In the genomic region with DNA sequence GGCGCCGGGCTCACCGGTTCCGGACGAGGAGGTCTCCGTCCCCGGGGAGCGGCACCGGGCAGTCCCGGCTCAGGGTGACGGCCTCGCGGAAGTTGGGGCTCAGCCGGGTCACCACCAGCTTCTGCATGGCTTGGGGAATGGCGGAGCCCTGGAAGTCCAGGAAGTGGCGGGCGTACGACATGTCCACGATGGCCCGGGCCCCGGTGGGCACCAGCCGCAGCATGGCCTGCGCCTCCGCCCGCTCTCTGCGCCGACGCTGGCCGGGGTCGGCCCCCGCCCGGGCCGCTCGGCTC, we compare ENCODE assay signal across 8 cellular contexts. TPM values are rescaled to one million over a fixed set of nuclear protein-coding genes. Genes with fewer than 3 reads are reported as not detected.
DNase-seq lines count a peak whose midpoint lies in the region; ATAC-seq, FAIRE-seq and TF ChIP-seq lines count a peak whose summit lies in the region.

No MANE protein-coding gene starts in this region.

- no peak overlapping the region for H3K27ac Mint-ChIP-seq in osteocyte (ENCODE audit: unreplicated experiment)

- H3K79me1 ChIP-seq in H1 (ENCODE audit: low read depth, low read length) = no peaks in the 10 kb centered on the region

- no peak for TF ChIP-seq CTCF in GM12864 (IDR thresholded peaks at IDR 0.05; ENCODE audit: low read depth, low read length, missing control alignments)
- no peak for TF ChIP-seq CTCF in H1 (IDR thresholded peaks at IDR 0.05; ENCODE audit: control extremely low read depth in 1 of 3, insufficient read depth in 1 of 3, low read depth in 1 of 3, low read length in 3 of 3)
- TF ChIP-seq CTCF in osteocyte (IDR thresholded peaks at IDR 0.05) = no peak

- H3K23ac ChIP-seq in H1 (ENCODE audit: insufficient read length) = no peak overlapping the region

- H3K4me2 ChIP-seq in H1 (ENCODE audit: insufficient read depth in 1 of 2, low read depth in 2 of 2, low read length in 2 of 2) = peak overlapping the region; percentile 94 to 99

- no peak overlapping the region for H2AK5ac ChIP-seq in H1 (ENCODE audit: low read depth, low read length)

- no peak for TF ChIP-seq RAD21 in H1 (IDR thresholded peaks at IDR 0.05 in 1 of 2, conservative IDR thresholded peaks at IDR 0.05 in 1 of 2; ENCODE audit: low read depth in 2 of 2, low read length in 2 of 2)

- peaks cover 7% of the 10 kb centered on the region for H3K4me1 ChIP-seq in NT2/D1 (ENCODE audit: insufficient read depth, insufficient read length)
- H3K4me1 ChIP-seq in H1 (replicated peaks in 1 of 4; ENCODE audit: control insufficient read depth in 3 of 4, insufficient read depth in 4 of 4, low read length in 3 of 4) = peaks cover 9 to 35% (median 21%) of the 10 kb centered on the region in 4 experiments

- H2BK120ac ChIP-seq in H1 (replicated peaks; ENCODE audit: low read depth, low read length) = no peak overlapping the region

- POLR2A ChIA-PET in H1 (lab: Charles Lee; ENCODE audit: partially characterized antibody) = no interaction called here

- no peak for TF ChIP-seq EP300 in H1 (IDR thresholded peaks at IDR 0.05; ENCODE audit: borderline replicate concordance in 1 of 2, low read depth in 2 of 2, low read length in 2 of 2)

- no peak overlapping the region for H4K5ac ChIP-seq in H1 (ENCODE audit: insufficient read length, low read depth, low read length)

- no peak overlapping the region for H2AFZ ChIP-seq in H1 (ENCODE audit: low read length)

- peak; percentile 12 for ATAC-seq in GM21786 (IDR thresholded peaks at IDR 0.05; ENCODE audit: unreplicated experiment)
- ATAC-seq in HG02870 (IDR thresholded peaks at IDR 0.05; ENCODE audit: unreplicated experiment) = no peak

- H3K4me3 Mint-ChIP-seq in osteocyte (ENCODE audit: unreplicated experiment) = peak overlapping the region; percentile 86

- H3K4me1 Mint-ChIP-seq in osteocyte (ENCODE audit: unreplicated experiment) = peaks cover 60% of the 10 kb centered on the region

- H2BK15ac ChIP-seq in H1 (ENCODE audit: low read length) = no peak overlapping the region

- CTCF ChIA-PET in H1 (lab: Charles Lee; ENCODE audit: partially characterized antibody) = no interaction called here

- H4K8ac ChIP-seq in H1 (ENCODE audit: extremely low read depth, insufficient read depth, low read length) = no peak overlapping the region

- H2BK12ac ChIP-seq in H1 (ENCODE audit: low read depth, low read length) = no peak overlapping the region

- TF ChIP-seq POLR2A in H1 (IDR thresholded peaks at IDR 0.05; ENCODE audit: control extremely low read depth in 1 of 2, low read depth in 2 of 2, low read length in 2 of 2) = no peak; a peak in 1 of 3 replicates

- no peaks in the 10 kb centered on the region for H3K79me2 ChIP-seq in H1 (ENCODE audit: control insufficient read depth in 1 of 2, insufficient read depth in 2 of 2, low read length in 2 of 2)

- H4K20me1 ChIP-seq in H1 (replicated peaks in 1 of 2; ENCODE audit: control insufficient read depth in 1 of 2, insufficient read depth in 2 of 2, low read length in 2 of 2) = peaks cover 10 to 15% of the 10 kb centered on the region in 2 experiments

- H4K91ac ChIP-seq in H1 (replicated peaks; ENCODE audit: insufficient read length, low read length) = no peak overlapping the region

- no peak overlapping the region for H3K56ac ChIP-seq in H1 (replicated peaks; ENCODE audit: insufficient read length, low read depth, low read length)

- H3K36me3 Mint-ChIP-seq in osteocyte (ENCODE audit: unreplicated experiment) = no peaks in the 10 kb centered on the region

- H3K9me3 Mint-ChIP-seq in osteocyte (ENCODE audit: unreplicated experiment) = no peaks in the 10 kb centered on the region

- H3K9ac ChIP-seq in NT2/D1 (ENCODE audit: insufficient read length, low read depth) (peak overlapping the region; percentile 61), H1 (replicated peaks in 1 of 4; ENCODE audit: extremely low read depth in 1 of 4, low read depth in 3 of 4, low read length in 3 of 4) (no peak overlapping the region; a peak in 1 of 7 replicates)

- H3K36me3 ChIP-seq in NT2/D1 (ENCODE audit: insufficient read depth, insufficient read length, low read length) (no peaks in the 10 kb centered on the region), H1 (ENCODE audit: control insufficient read depth in 2 of 4, insufficient read depth in 4 of 4, low read length in 3 of 4) (no peaks in the 10 kb centered on the region; a peak in 1 of 8 replicates)

- H2BK20ac ChIP-seq in H1 (ENCODE audit: low read length) = no peak overlapping the region

- peaks cover 14% of the 10 kb centered on the region for H3K27me3 Mint-ChIP-seq in osteocyte (ENCODE audit: unreplicated experiment)

- 5% methylated on average over 8 of the region's 34 CpGs; no CpG with 5 or more reads in 1 of the 2 experiments for WGBS in H1 (ENCODE audit: extremely low coverage in 1 of 2, insufficient coverage in 1 of 2, insufficient read length in 1 of 2, insufficient replicate concordance in 2 of 2, low coverage in 1 of 2, low lambda C conversion rate in 2 of 2, missing lambda C conversion rate in 1 of 2), 2 experiments

- H3K27ac ChIP-seq in H1 (ENCODE audit: low read depth, low read length) = no peak overlapping the region

- H3K18ac ChIP-seq in H1 (ENCODE audit: extremely low read depth, low read length) = peak overlapping the region; percentile 32; the same call in 1 of the 2 replicates

- H2BK5ac ChIP-seq in H1 (ENCODE audit: low read depth, low read length) = no peak overlapping the region

- H3K4me3 ChIP-seq in GM12864 (ENCODE audit: low read depth, low read length) (peak overlapping the region; percentile 99), NT2/D1 (ENCODE audit: insufficient read length, low read depth) (peak overlapping the region; percentile 62), H1 (ENCODE audit: extremely low read depth in 1 of 4, insufficient read depth in 2 of 4, low read depth in 3 of 4, low read length in 4 of 4) (peak overlapping the region; percentile 60 to 70 (median 62))

- H3K23me2 ChIP-seq in H1 (ENCODE audit: low read depth, low read length) = peaks cover 29% of the 10 kb centered on the region

- H3K14ac ChIP-seq in H1 (ENCODE audit: insufficient read length) = no peak overlapping the region

- no peak overlapping the region for H3K4ac ChIP-seq in H1 (replicated peaks; ENCODE audit: insufficient read length, low read depth, low read length)

- DNase-seq in GM12864 (ENCODE audit: low read depth) (no peak), NT2/D1 (ENCODE audit: low read depth, low spot score) (no peak), H1 (ENCODE audit: low read depth in 1 of 2, low spot score in 2 of 2) (peak in 1 of 2 experiments; percentile 64), osteocyte (ENCODE audit: extremely low spot score, unreplicated experiment) (no peak), NCI-H1417 (lab: John Stamatoyannopoulos, UW) (no peak), COLO668 (lab: John Stamatoyannopoulos, UW; ENCODE audit: unreplicated experiment) (no peak)

- H3K9me3 ChIP-seq in NT2/D1 (ENCODE audit: insufficient read depth, low read length) (no peaks in the 10 kb centered on the region), H1 (ENCODE audit: insufficient read depth in 2 of 2, low read depth in 1 of 2, low read length in 1 of 2) (no peaks in the 10 kb centered on the region)

- no peak for FAIRE-seq in H1 (lab: Jason Lieb, UNC)

- H3K27me3 ChIP-seq in NT2/D1 (ENCODE audit: insufficient read depth, insufficient read length) (peaks cover 84% of the 10 kb centered on the region), H1 (replicated peaks in 1 of 4; ENCODE audit: control insufficient read depth in 3 of 4, extremely low read depth in 1 of 4, insufficient read depth in 3 of 4, low read length in 3 of 4) (peaks cover 56 to 88% (median 77%) of the 10 kb centered on the region in 4 experiments)

TF ChIP-seq in H1, 55 proteins besides CTCF, POLR2A, EP300 and RAD21:
- TF ChIP-seq RFX5 (IDR thresholded peaks at IDR 0.05; ENCODE audit: borderline replicate concordance, low read depth, low read length) (no peak), CHD2 (IDR thresholded peaks at IDR 0.05; ENCODE audit: low read length) (no peak), SIN3A (conservative IDR thresholded peaks at IDR 0.05 in 1 of 2, IDR thresholded peaks at IDR 0.05 in 1 of 2; ENCODE audit: low read depth in 1 of 2, low read length in 2 of 2) (peak in 1 of 2 experiments; percentile 35; a peak in 1 of 4 replicates)
TF ChIP-seq in H1: peak in this region for 1.

RNA-seq across cellular contexts. Expression of a gene that starts 0.2 kb away (rescaled TPM):
- total RNA-seq in H1 (2021; fragmentation: NEBNext Ultra II Directional; extraction: Animal tissue kit (Norgen Biotek cat#: 25700)) = 3.6 and 3.9 TPM in 2 replicates
- 2.0 and 2.8 TPM in 2 replicates for polyA plus RNA-seq in H1 (2011; rRNA removed)
- polyA plus RNA-seq in H1 (2011; cell fraction: cytosol; rRNA removed) = 3.3 TPM
- polyA plus RNA-seq in H1 (2011; cell fraction: nucleus; rRNA removed) = 7.5 TPM
- polyA plus RNA-seq in H1 (2012, experiment 1 of 2) = 2.7 to 4.5 TPM (median 4.3 TPM) in 4 replicates
- 1.3 TPM for polyA plus RNA-seq in H1 (2012, experiment 2 of 2)
- 1.7 TPM for polyA plus RNA-seq in H1 (2013, experiment 1 of 2)
- polyA plus RNA-seq in H1 (2013, experiment 2 of 2) = 2.2 TPM
- 3.8 and 5.7 TPM in 2 replicates for polyA minus RNA-seq in H1 (2011; rRNA and poly(A)+ RNA removed)
- polyA minus RNA-seq in H1 (2011; cell fraction: cytosol; rRNA and poly(A)+ RNA removed) = 5.7 TPM
- polyA minus RNA-seq in H1 (2011; cell fraction: nucleus; rRNA and poly(A)+ RNA removed) = 5.0 TPM
- 17.7 and 19.7 TPM in 2 replicates for total RNA-seq in osteocyte

RNA-seq across cellular contexts. Expression of a gene that starts 1.8 kb away (rescaled TPM):
- 0.25 and 0.32 TPM in 2 replicates for total RNA-seq in H1 (2021; fragmentation: NEBNext Ultra II Directional; extraction: Animal tissue kit (Norgen Biotek cat#: 25700))
- 0.03 and 0.06 TPM in 2 replicates for polyA plus RNA-seq in H1 (2011; rRNA removed)
- 0.08 TPM for polyA plus RNA-seq in H1 (2011; cell fraction: cytosol; rRNA removed)
- polyA plus RNA-seq in H1 (2011; cell fraction: nucleus; rRNA removed) = 0.11 TPM
- polyA plus RNA-seq in H1 (2012, experiment 1 of 2) = 0.08 to 0.22 TPM (median 0.13 TPM) in 4 replicates
- 0.05 TPM for polyA plus RNA-seq in H1 (2012, experiment 2 of 2)
- polyA plus RNA-seq in H1 (2013, experiment 1 of 2) = 0.24 TPM
- 0.20 TPM for polyA plus RNA-seq in H1 (2013, experiment 2 of 2)
- 0.07 and 0.09 TPM in 2 replicates for polyA minus RNA-seq in H1 (2011; rRNA and poly(A)+ RNA removed)
- polyA minus RNA-seq in H1 (2011; cell fraction: cytosol; rRNA and poly(A)+ RNA removed) = 0.22 TPM
- 0.20 TPM for polyA minus RNA-seq in H1 (2011; cell fraction: nucleus; rRNA and poly(A)+ RNA removed)
- total RNA-seq in osteocyte = 12.2 and 13.3 TPM in 2 replicates

Comparison
In these comparisons a context has a peak if more than half of its experiments do, and no peak if none do; other contexts are left out.
1. RNA of a gene that starts 1.8 kb away (total RNA-seq): 12.2 to 13.3 TPM in osteocyte; 0.25 to 0.32 TPM in H1; every median in the first group is over 10 times any median in the second.
2. Peak in every context shown above with its lines, with median percentiles within 50 percentile points of each other: H3K4me3 ChIP-seq.